Comparison of ENCODE assay signal across 8 cellular contexts in the genomic region with DNA sequence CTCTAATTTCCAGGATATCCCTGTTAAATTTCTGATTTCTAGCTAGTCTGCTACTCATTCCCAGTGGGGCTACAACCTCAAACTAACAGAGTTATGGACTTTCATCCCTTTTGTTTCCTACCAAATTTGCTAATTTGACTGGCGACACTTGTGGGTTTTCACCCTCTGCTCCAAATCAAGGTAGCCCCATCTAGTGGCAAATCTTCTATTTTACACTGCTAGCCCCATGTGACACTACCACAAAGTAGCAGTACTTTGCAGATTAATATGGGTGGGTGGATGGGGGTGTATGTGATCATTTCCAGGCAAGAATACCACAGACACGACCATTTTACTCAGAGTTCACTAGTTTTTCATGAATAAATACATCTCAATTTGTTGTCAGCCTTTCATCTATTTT.
DNase-seq lines count a peak whose midpoint lies in the region; ATAC-seq and TF ChIP-seq lines count a peak whose summit lies in the region.

No MANE protein-coding gene starts in this region.

- no peaks in the 10 kb centered on the region for H3K27me3 ChIP-seq in effector memory CD4-positive, alpha-beta T cell (replicated peaks; ENCODE audit: control insufficient read depth, insufficient read depth, low read length, poor library complexity, severe bottlenecking)

- peak; percentile 2 for DNase-seq in SIG-M5 treated with dmso at 0.1 percent for 504 hours (lab: John Stamatoyannopoulos, UW; ENCODE audit: unreplicated experiment)
- DNase-seq in SIG-M5 (lab: John Stamatoyannopoulos, UW), result no peak
- DNase-seq in M059J (ENCODE audit: low read depth), result peak; percentile 40
- DNase-seq in activated naive CD4-positive, alpha-beta T cell treated with anti-CD3 and anti-CD28 coated beads, Interleukin-2, amount 50 U/mL, for 72 hours (ENCODE audit: low spot score in 2 of 2), result peak in 1 of 2 donors; percentile 14
- DNase-seq in effector memory CD4-positive, alpha-beta T cell, result no peak
- DNase-seq in NCI-H510A treated with DMSO at 0.1 percent for 48 hours (lab: John Stamatoyannopoulos, UW), result no peak

- no peaks in the 10 kb centered on the region for H3K36me3 Mint-ChIP-seq in activated naive CD4-positive, alpha-beta T cell treated with anti-CD3 and anti-CD28 coated beads, Interleukin-2, amount 50 U/mL, for 72 hours
- H3K36me3 Mint-ChIP-seq in nephron (ENCODE audit: low read depth), result no peaks in the 10 kb centered on the region

- H3K9me3 Mint-ChIP-seq in activated naive CD4-positive, alpha-beta T cell treated with anti-CD3 and anti-CD28 coated beads, Interleukin-2, amount 50 U/mL, for 72 hours, result no peaks in the 10 kb centered on the region
- peaks cover 19% of the 10 kb centered on the region for H3K9me3 Mint-ChIP-seq in nephron

- H3K27me3 Mint-ChIP-seq in nephron (ENCODE audit: low read depth), result peaks cover 4% of the 10 kb centered on the region

- H3K27ac Mint-ChIP-seq in activated naive CD4-positive, alpha-beta T cell treated with anti-CD3 and anti-CD28 coated beads, Interleukin-2, amount 50 U/mL, for 72 hours, result peak overlapping the region in 1 of 2 donors; percentile 67
- H3K27ac Mint-ChIP-seq in nephron, result no peak overlapping the region

- H3K36me3 ChIP-seq in effector memory CD4-positive, alpha-beta T cell (ENCODE audit: control insufficient read depth, insufficient read depth, low read length), result no peaks in the 10 kb centered on the region

- no peak overlapping the region for H3K4me3 Mint-ChIP-seq in nephron

- H3K4me1 Mint-ChIP-seq in nephron, result no peaks in the 10 kb centered on the region

- H3K4me1 ChIP-seq in effector memory CD4-positive, alpha-beta T cell (ENCODE audit: control insufficient read depth, insufficient read depth, low read length, poor library complexity, severe bottlenecking), result no peaks in the 10 kb centered on the region

- H3K27ac ChIP-seq in effector memory CD4-positive, alpha-beta T cell (ENCODE audit: insufficient read depth, low read length, poor library complexity, severe bottlenecking), result no peak overlapping the region

- no peak overlapping the region for H3K4me3 ChIP-seq in effector memory CD4-positive, alpha-beta T cell (ENCODE audit: insufficient read depth, low read depth, low read length, poor library complexity, severe bottlenecking)

- TF ChIP-seq CTCF in nephron (IDR thresholded peaks at IDR 0.05; ENCODE audit: unreplicated experiment in 3 of 3), result peak in 2 of 3 experiments; percentile 11 to 29

- no peaks in the 10 kb centered on the region for H3K9me3 ChIP-seq in effector memory CD4-positive, alpha-beta T cell (ENCODE audit: control insufficient read depth, low read length)

- peak; percentile 92 for ATAC-seq in GM21786 (IDR thresholded peaks at IDR 0.05; ENCODE audit: unreplicated experiment)
- ATAC-seq in activated naive CD4-positive, alpha-beta T cell treated with anti-CD3 and anti-CD28 coated beads, Interleukin-2, amount 50 U/mL, for 72 hours, result peak; percentile 81 to 95

Comparison
In these comparisons a context has a peak if more than half of its experiments do, and no peak if none do; other contexts are left out.
1. DNase-seq: peak in SIG-M5 treated with dmso at 0.1 percent for 504 hours (single experiment) and M059J (single experiment); none in SIG-M5 (single experiment), effector memory CD4-positive, alpha-beta T cell (0 of 3) and NCI-H510A treated with DMSO at 0.1 percent for 48 hours (single experiment).